ENCODE assay signal across 8 cellular contexts in the genomic region with DNA sequence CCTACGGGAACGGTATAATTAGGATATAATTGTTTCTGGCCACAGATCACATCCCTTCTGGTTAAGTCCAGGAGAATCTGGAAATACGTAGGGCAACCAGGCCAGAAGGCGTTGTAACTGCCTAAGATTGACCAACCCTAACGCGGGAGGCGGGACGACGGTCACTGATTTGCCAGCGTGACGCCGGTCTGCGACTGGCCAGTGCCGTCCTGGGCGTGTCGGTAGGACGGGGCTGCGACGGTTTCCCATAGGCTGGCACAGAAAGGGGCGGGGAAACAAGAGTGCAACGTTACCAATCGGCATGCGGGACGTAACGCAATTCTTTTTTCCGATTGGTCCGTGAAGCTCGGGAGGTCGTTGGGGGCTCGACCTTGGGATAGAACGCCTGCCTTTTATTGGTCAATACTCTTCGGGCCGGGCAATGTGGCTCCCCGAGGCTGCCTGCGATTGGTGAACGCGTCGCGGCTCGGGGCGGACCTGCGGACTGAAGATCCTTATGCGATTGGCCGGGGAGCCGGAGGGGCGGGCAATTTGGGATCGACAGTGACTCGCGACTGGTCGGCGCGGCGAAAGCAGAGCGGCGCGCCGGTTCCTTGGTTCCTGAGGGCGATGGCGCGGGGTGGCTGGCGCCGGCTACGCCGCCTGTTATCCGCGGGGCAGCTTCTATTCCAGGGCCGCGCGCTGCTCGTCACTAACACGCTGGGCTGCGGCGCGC. TPM values are rescaled to one million over a fixed set of nuclear protein-coding genes. Genes with fewer than 3 reads are reported as not detected.
DNase-seq lines count a peak whose midpoint lies in the region; ATAC-seq and TF ChIP-seq lines count a peak whose summit lies in the region.

A gene (plus strand): TSS at position 546 of the 715 bp plus-strand sequence. CDS start 64 bp downstream, at position 610.

- peaks cover 18% of the 10 kb centered on the region; the same call in 2 of the 3 replicates for H3K4me1 Mint-ChIP-seq in GM23338
- peaks cover 8% of the 10 kb centered on the region for H3K4me1 Mint-ChIP-seq in activated T-helper 17 cell treated with anti-CD3 and anti-CD28 coated beads, Interleukin-2, amount 50 U/mL, for 72 hours
- H3K4me1 Mint-ChIP-seq in naive B cell, result peaks cover 25 to 47% (median 25%) of the 10 kb centered on the region in 3 donors
- H3K4me1 Mint-ChIP-seq in stimulated activated memory B cell treated with anti-CD40 and anti-IgM and Interleukin-4, amounts not matched to agents 10 μg/mL and 1 μg/mL and 100 μg/mL, for 72 hours, result peaks cover 30% of the 10 kb centered on the region

- H3K27me3 Mint-ChIP-seq in GM23338 (ENCODE audit: insufficient read depth, low read depth, poor library complexity) (peaks cover 18% of the 10 kb centered on the region), naive B cell (no peaks in the 10 kb centered on the region)
- H3K27me3 Mint-ChIP-seq in activated T-helper 17 cell treated with anti-CD3 and anti-CD28 coated beads, Interleukin-2, amount 50 U/mL, for 72 hours, result no peaks in the 10 kb centered on the region
- no peaks in the 10 kb centered on the region for H3K27me3 Mint-ChIP-seq in stimulated activated memory B cell treated with anti-CD40 and anti-IgM and Interleukin-4, amounts not matched to agents 10 μg/mL and 1 μg/mL and 100 μg/mL, for 72 hours

- DNase-seq in DND-41 (peak; percentile 99), GM23338 (ENCODE audit: low spot score) (peak; percentile 100), LHCN-M2 (ENCODE audit: low read depth) (peak; percentile 100), RPMI8226 (peak; percentile 99), fibroblast of gingiva (ENCODE audit: low read depth) (peak; percentile 100), naive B cell (peak; percentile 99)

- H3K9ac ChIP-seq in DND-41 (ENCODE audit: low read depth, low read length), result peak within 1 kb of the TSS; percentile 87

- peaks cover 11% of the 10 kb centered on the region; the same call in 2 of the 3 replicates for H3K36me3 Mint-ChIP-seq in GM23338 (ENCODE audit: low read depth)
- peaks cover 12% of the 10 kb centered on the region for H3K36me3 Mint-ChIP-seq in activated T-helper 17 cell treated with anti-CD3 and anti-CD28 coated beads, Interleukin-2, amount 50 U/mL, for 72 hours (ENCODE audit: low read depth)
- peaks cover 0 to under 1% of the 10 kb centered on the region in 2 donors for H3K36me3 Mint-ChIP-seq in naive B cell
- H3K36me3 Mint-ChIP-seq in stimulated activated memory B cell treated with anti-CD40 and anti-IgM and Interleukin-4, amounts not matched to agents 10 μg/mL and 1 μg/mL and 100 μg/mL, for 72 hours, result peaks cover 12% of the 10 kb centered on the region

- H3F3A ChIP-seq in GM23338 (replicated peaks; ENCODE audit: low read depth), result peaks cover 19% of the 10 kb centered on the region; the same call in 1 of the 2 replicates

- H3K79me2 ChIP-seq in DND-41 (ENCODE audit: insufficient read depth, low read length), result peaks cover 10% of the 10 kb centered on the region
- H3K79me2 ChIP-seq in GM23338 (replicated peaks; ENCODE audit: insufficient read depth), result peaks cover 6% of the 10 kb centered on the region

- no peaks in the 10 kb centered on the region for H3K9me2 ChIP-seq in GM23338 (ENCODE audit: insufficient read depth)

- H3K36me3 ChIP-seq in DND-41 (ENCODE audit: insufficient read depth, low read length) (peaks cover 14% of the 10 kb centered on the region), GM23338 (ENCODE audit: insufficient read depth) (no peaks in the 10 kb centered on the region)

- TF ChIP-seq CTCF in DND-41 (IDR thresholded peaks at IDR 0.05; ENCODE audit: borderline replicate concordance, extremely low read depth, low read length, poor library complexity, severe bottlenecking), result no peak
- TF ChIP-seq CTCF in GM23338 (conservative IDR thresholded peaks at IDR 0.05; ENCODE audit: low read depth in 2 of 2), result no peak

- H3K27me3 ChIP-seq in DND-41 (ENCODE audit: insufficient read depth, low read length, poor library complexity), result no peaks in the 10 kb centered on the region
- no peaks in the 10 kb centered on the region for H3K27me3 ChIP-seq in GM23338 (ENCODE audit: insufficient read depth)

- H3K9me3 ChIP-seq in DND-41 (ENCODE audit: insufficient read depth, low read length, severe bottlenecking), result no peaks in the 10 kb centered on the region

- peak within 1 kb of the TSS; percentile 93 for H3K27ac Mint-ChIP-seq in GM23338
- H3K27ac Mint-ChIP-seq in activated T-helper 17 cell treated with anti-CD3 and anti-CD28 coated beads, Interleukin-2, amount 50 U/mL, for 72 hours, result peak within 1 kb of the TSS; percentile 80
- H3K27ac Mint-ChIP-seq in naive B cell, result peak within 1 kb of the TSS; percentile 89 to 99 (median 98)
- peak within 1 kb of the TSS; percentile 93 for H3K27ac Mint-ChIP-seq in stimulated activated memory B cell treated with anti-CD40 and anti-IgM and Interleukin-4, amounts not matched to agents 10 μg/mL and 1 μg/mL and 100 μg/mL, for 72 hours

- peaks cover 26% of the 10 kb centered on the region for H3K4me1 ChIP-seq in DND-41 (ENCODE audit: insufficient read depth, low read length)
- peaks cover 11% of the 10 kb centered on the region; the same call in 1 of the 2 replicates for H3K4me1 ChIP-seq in GM23338 (ENCODE audit: insufficient read depth)

- H3K4me2 ChIP-seq in DND-41 (ENCODE audit: insufficient read depth, low read length), result peak within 1 kb of the TSS; percentile 89
- H3K4me2 ChIP-seq in GM23338, result peak within 1 kb of the TSS; percentile 95

- H3K4me3 ChIP-seq in DND-41 (ENCODE audit: low read depth in 1 of 2, low read length in 2 of 2) (peak within 1 kb of the TSS; percentile 73 to 91; a peak in 3 of 4 replicates), GM23338 (peak within 1 kb of the TSS; percentile 96)

- H3K9me3 Mint-ChIP-seq in GM23338 (peaks cover 4% of the 10 kb centered on the region; the same call in 1 of the 3 replicates), naive B cell (no peaks in the 10 kb centered on the region)
- H3K9me3 Mint-ChIP-seq in activated T-helper 17 cell treated with anti-CD3 and anti-CD28 coated beads, Interleukin-2, amount 50 U/mL, for 72 hours, result no peaks in the 10 kb centered on the region
- H3K9me3 Mint-ChIP-seq in stimulated activated memory B cell treated with anti-CD40 and anti-IgM and Interleukin-4, amounts not matched to agents 10 μg/mL and 1 μg/mL and 100 μg/mL, for 72 hours, result no peaks in the 10 kb centered on the region

- H3K27ac ChIP-seq in DND-41 (ENCODE audit: low read length) (peak within 1 kb of the TSS; percentile 75), GM23338 (ENCODE audit: low read depth) (peak within 1 kb of the TSS; percentile 68)

- H2AFZ ChIP-seq in DND-41 (ENCODE audit: low read depth, low read length) (peak within 1 kb of the TSS; percentile 82), GM23338 (no peak within 1 kb of the TSS)

- ATAC-seq in DND-41 (ENCODE audit: insufficient read depth, low read depth) (peak; percentile 92), GM23338 (peak; percentile 91), naive B cell (ENCODE audit: low read depth in 2 of 2) (peak; percentile 80 to 81)
- ATAC-seq in activated T-helper 17 cell treated with anti-CD3 and anti-CD28 coated beads, Interleukin-2, amount 50 U/mL, for 72 hours (replicated peaks), result peak; percentile 95
- peak; percentile 96 for ATAC-seq in stimulated activated memory B cell treated with anti-CD40 and anti-IgM and Interleukin-4, amounts not matched to agents 10 μg/mL and 1 μg/mL and 100 μg/mL, for 72 hours

- H4K20me1 ChIP-seq in DND-41 (ENCODE audit: insufficient read depth, low read length) (0 out of 2 replicates have a peak, but pooled peaks cover 4% of the 10 kb centered on the region), GM23338 (replicated peaks; ENCODE audit: insufficient read depth) (peaks cover 15% of the 10 kb centered on the region)

- H3K4me3 Mint-ChIP-seq in GM23338 (peak within 1 kb of the TSS; percentile 89), naive B cell (peak within 1 kb of the TSS; percentile 85 to 97 (median 90))
- H3K4me3 Mint-ChIP-seq in activated T-helper 17 cell treated with anti-CD3 and anti-CD28 coated beads, Interleukin-2, amount 50 U/mL, for 72 hours, result peak within 1 kb of the TSS; percentile 86
- peak within 1 kb of the TSS; percentile 76 for H3K4me3 Mint-ChIP-seq in stimulated activated memory B cell treated with anti-CD40 and anti-IgM and Interleukin-4, amounts not matched to agents 10 μg/mL and 1 μg/mL and 100 μg/mL, for 72 hours

RNA-seq across cellular contexts. Expression of the gene that starts here (rescaled TPM):
- 41.9 and 81.3 TPM in 2 replicates for total RNA-seq in GM23338 (2014; rRNA removed; shearing (Covaris generic))
- 38.7 and 40.2 TPM in 2 replicates for polyA plus RNA-seq in GM23338 (2016; fragmentation: Nextera tagmentation; extraction: Ambion mirVana)
- total RNA-seq in LHCN-M2 (2014; rRNA removed), result 33.7 and 51.1 TPM in 2 replicates
- 18.7 TPM for polyA plus RNA-seq in LHCN-M2 (2012)
- 10 to 100 TPM in 1 of 2 donors, 1 to 10 TPM in 1; 4.2 to 12.0 TPM for total RNA-seq in activated T-helper 17 cell treated with anti-CD3 and anti-CD28 coated beads, Interleukin-2, amount 50 U/mL, for 72 hours
- polyA plus RNA-seq in naive B cell (ENCODE audit: low read depth in 6 of 6), result 10 to 100 TPM in 3 of 6 donors, 1 to 10 TPM in 3; 1.8 to 12.0 (median 10.2) TPM

Comparison
In these comparisons a context has a peak if more than half of its experiments do, and no peak if none do; other contexts are left out.
1. Peak in every context shown above with its lines: DNase-seq, ATAC-seq, H3K4me3 ChIP-seq and H3K27ac ChIP-seq.